9 cellular contexts compared by ENCODE assay signal in the genomic region with DNA sequence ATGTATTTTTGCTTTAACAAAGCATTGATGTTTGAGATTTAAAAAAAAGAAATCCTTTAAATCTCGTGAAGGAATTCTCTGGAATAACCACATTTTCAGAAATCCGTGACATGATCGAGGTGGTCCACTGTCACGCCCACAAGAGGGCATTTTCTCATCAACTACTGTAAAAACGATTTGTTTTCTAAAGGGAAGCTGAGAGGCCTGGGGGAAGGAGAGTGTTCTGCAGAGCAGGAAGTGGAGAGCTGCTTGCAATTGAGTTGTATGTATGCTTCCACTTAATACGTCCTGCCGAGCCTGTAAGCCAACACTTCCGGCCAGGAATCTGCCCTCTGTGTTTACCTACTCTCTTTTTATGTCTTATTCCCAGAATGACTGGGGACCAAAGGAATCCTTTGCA. TPM values are rescaled to one million over a fixed set of nuclear protein-coding genes. Genes with fewer than 3 reads are reported as not detected.
DNase-seq lines count a peak whose midpoint lies in the region; ATAC-seq, FAIRE-seq and TF ChIP-seq lines count a peak whose summit lies in the region.
"Had no signal": no experiment of that assay in that cellular context is flagged by ENCODE, and none has a peak within 500 bp of the region (broad histone marks: within the 10 kb centered on the region; RNA-seq: fewer than 3 reads in every experiment).

No MANE protein-coding gene starts in this region.

- H3K9me3 ChIP-seq in thyroid gland, result no peaks in the 10 kb centered on the region

- peak overlapping the region; percentile 90 for H3K27ac Mint-ChIP-seq in mesothelial cell of epicardium

- peak overlapping the region; percentile 57 for H3K4me3 Mint-ChIP-seq in mesothelial cell of epicardium

- DNase-seq in DMS79 (lab: John Stamatoyannopoulos, UW) (peak; percentile 58), HTR-8/SVneo (ENCODE audit: insufficient read length, low spot score) (peak; percentile 75), OCI-M1 (lab: John Stamatoyannopoulos, UW) (peak; percentile 86), mesothelial cell of epicardium (ENCODE audit: low spot score in 2 of 2, unreplicated experiment in 2 of 2) (peak in 1 of 2 experiments; percentile 39), thyroid gland (no peak), NCI-H1048 (lab: John Stamatoyannopoulos, UW) (no peak)

- no peaks in the 10 kb centered on the region for H3K36me3 Mint-ChIP-seq in mesothelial cell of epicardium

- no peak overlapping the region for H3K4me3 ChIP-seq in thyroid gland (replicated peaks in 1 of 3)

- FAIRE-seq in HTR-8/SVneo (lab: Jason Lieb, UNC), result peak; percentile 31
- peak; percentile 66 for FAIRE-seq in endometrium (lab: Jason Lieb, UNC)
- FAIRE-seq: TTC549 had no signal

- H3K27ac ChIP-seq in thyroid gland, result no peak overlapping the region

- H3K9me3 Mint-ChIP-seq in mesothelial cell of epicardium, result no peaks in the 10 kb centered on the region

- H3K36me3 ChIP-seq in thyroid gland, result no peaks in the 10 kb centered on the region

- intact Hi-C loops in thyroid gland (cut with DNase I), result no loop called here

- H3K27me3 Mint-ChIP-seq in mesothelial cell of epicardium (ENCODE audit: low read depth), result no peaks in the 10 kb centered on the region

- no peaks in the 10 kb centered on the region for H3K27me3 ChIP-seq in thyroid gland

- peaks cover 20% of the 10 kb centered on the region for H3K4me1 Mint-ChIP-seq in mesothelial cell of epicardium

- peak; percentile 80 for ATAC-seq in GM21447 (IDR thresholded peaks at IDR 0.05; ENCODE audit: unreplicated experiment)

- no peak for TF ChIP-seq CTCF in mesothelial cell of epicardium (IDR thresholded peaks at IDR 0.05; ENCODE audit: unreplicated experiment)
- no peak for TF ChIP-seq CTCF in thyroid gland (IDR thresholded peaks at IDR 0.05)

- no peak for TF ChIP-seq POLR2A in thyroid gland (IDR thresholded peaks at IDR 0.05)

- peaks cover 7 to 8% of the 10 kb centered on the region in 2 donors for H3K4me1 ChIP-seq in thyroid gland

- 5 to 9% methylated on average over 8 of the region's 8 CpGs for WGBS in thyroid gland, 2 donors

RNA-seq across cellular contexts. Expression of gene KLHL29, which starts 19.4 kb away (rescaled TPM):
- total RNA-seq in mesothelial cell of epicardium, result 27.4 to 30.2 TPM (median 28.3 TPM) in 3 replicates
- 1 to 10 TPM; 2.2 to 3.3 (median 2.7) TPM for total RNA-seq in thyroid gland

Comparison
In these comparisons a context has a peak if more than half of its experiments do, and no peak if none do; other contexts are left out.
1. DNase-seq: peak in DMS79 (single experiment), HTR-8/SVneo (single experiment) and OCI-M1 (single experiment); none in thyroid gland (0 of 2) and NCI-H1048 (single experiment).